Comparison of ENCODE assay signal across 8 cellular contexts in genomic region chr17:21283482-21284318, GRCh38. TPM values are rescaled to one million over a fixed set of nuclear protein-coding genes. Genes with fewer than 3 reads are reported as not detected.
A peak's percentile ranks its signal among the peaks of the same experiment; 100 is the strongest.
DNase-seq lines count a peak whose midpoint lies in the region; ATAC-seq, FAIRE-seq and TF ChIP-seq lines count a peak whose summit lies in the region.

No MANE protein-coding gene starts in this region.

- H3K9ac ChIP-seq in neural cell (ENCODE audit: low read length), result peak overlapping the region; percentile 71

- peak; percentile 4 for ATAC-seq in HG02588 (IDR thresholded peaks at IDR 0.05; ENCODE audit: unreplicated experiment)

- no peaks in the 10 kb centered on the region for H3K36me3 ChIP-seq in neural cell (ENCODE audit: insufficient read depth, low read length)

- peaks cover 25% of the 10 kb centered on the region for H3K79me2 ChIP-seq in neural cell (replicated peaks; ENCODE audit: insufficient read depth, low read length)

- H3F3A ChIP-seq in neural cell (ENCODE audit: insufficient read depth, low read length, poor library complexity, severe bottlenecking), result no peaks in the 10 kb centered on the region

- H3K27me3 ChIP-seq in neural cell (ENCODE audit: insufficient read depth, low read depth, low read length), result no peaks in the 10 kb centered on the region

- H3K27ac ChIP-seq in epithelial cell of prostate (peak overlapping the region; percentile 9), neural cell (ENCODE audit: low read length) (no peak overlapping the region)

- peak overlapping the region; percentile 93 for H3K4me3 ChIP-seq in neural cell (ENCODE audit: low read length)

- H3K9me3 ChIP-seq in neural cell (ENCODE audit: low read length), result no peaks in the 10 kb centered on the region

- peak overlapping the region; percentile 10 for H3K4me2 ChIP-seq in neural cell (ENCODE audit: low read length)

- peak overlapping the region; percentile 45 for H2AFZ ChIP-seq in neural cell (ENCODE audit: low read depth, low read length)

- no peak for FAIRE-seq in RCC 7860 (lab: Jason Lieb, UNC)

- TF ChIP-seq RAD21 in neural cell (conservative IDR thresholded peaks at IDR 0.05), result no peak

- no peak for TF ChIP-seq CTCF in neural cell (IDR thresholded peaks at IDR 0.05; ENCODE audit: poor library complexity, severe bottlenecking)

- TF ChIP-seq EP300 in neural cell (conservative IDR thresholded peaks at IDR 0.05; ENCODE audit: poor library complexity, severe bottlenecking), result no peak

- DNase-seq in DMS79 treated with DMSO at 0.1 percent for 48 hours (lab: John Stamatoyannopoulos, UW) (peak; percentile 33), DMS79 (lab: John Stamatoyannopoulos, UW) (no peak), RKO (ENCODE audit: low spot score) (peak; percentile 72), epithelial cell of prostate (ENCODE audit: low read depth, low spot score) (no peak), NCI-H1417 treated with DMSO at 0.1 percent for 48 hours (lab: John Stamatoyannopoulos, UW) (no peak), RCC 7860 (ENCODE audit: low spot score) (no peak)

- no peaks in the 10 kb centered on the region for H3K9me2 ChIP-seq in neural cell (ENCODE audit: insufficient read depth, low read length)

- no peaks in the 10 kb centered on the region for H4K20me1 ChIP-seq in neural cell (ENCODE audit: insufficient read depth)

TF ChIP-seq in neural cell, 6 proteins besides CTCF, POLR2A, EP300 and RAD21:
- no peak for TF ChIP-seq MXI1 (conservative IDR thresholded peaks at IDR 0.05; ENCODE audit: poor library complexity, severe bottlenecking)
- TF ChIP-seq EZH2 (IDR thresholded peaks at IDR 0.05; ENCODE audit: borderline replicate concordance, insufficient read depth, low read length, poor library complexity, severe bottlenecking), result no peak
- no peak for TF ChIP-seq TAF1 (IDR thresholded peaks at IDR 0.05; ENCODE audit: low read depth)
- no peak for TF ChIP-seq SMC3 (conservative IDR thresholded peaks at IDR 0.05; ENCODE audit: poor library complexity)
- no peak for TF ChIP-seq REST (IDR thresholded peaks at IDR 0.05; ENCODE audit: borderline replicate concordance)
- TF ChIP-seq POLR2AphosphoS5 (IDR thresholded peaks at IDR 0.05), result no peak

RNA-seq across cellular contexts. Expression of gene MAP2K3, which starts 0.8 kb away (rescaled TPM):
- 5.3 and 8.8 TPM in 2 replicates for polyA plus RNA-seq in neural cell
- 3.7 and 5.2 TPM in 2 replicates for polyA minus RNA-seq in neural cell

RNA-seq across cellular contexts. Expression of gene NATD1, which starts 30.5 kb away (rescaled TPM):
- polyA plus RNA-seq in neural cell, result 2.5 and 2.8 TPM in 2 replicates
- 4.9 and 5.9 TPM in 2 replicates for polyA minus RNA-seq in neural cell

Comparison
In these comparisons a context has a peak if more than half of its experiments do, and no peak if none do; other contexts are left out.
1. DNase-seq: peak in DMS79 treated with DMSO at 0.1 percent for 48 hours (single experiment) and RKO (single experiment); none in DMS79 (single experiment), epithelial cell of prostate (single experiment), NCI-H1417 treated with DMSO at 0.1 percent for 48 hours (single experiment) and RCC 7860 (single experiment).